26 cellular contexts compared by ENCODE assay signal in the genomic region with DNA sequence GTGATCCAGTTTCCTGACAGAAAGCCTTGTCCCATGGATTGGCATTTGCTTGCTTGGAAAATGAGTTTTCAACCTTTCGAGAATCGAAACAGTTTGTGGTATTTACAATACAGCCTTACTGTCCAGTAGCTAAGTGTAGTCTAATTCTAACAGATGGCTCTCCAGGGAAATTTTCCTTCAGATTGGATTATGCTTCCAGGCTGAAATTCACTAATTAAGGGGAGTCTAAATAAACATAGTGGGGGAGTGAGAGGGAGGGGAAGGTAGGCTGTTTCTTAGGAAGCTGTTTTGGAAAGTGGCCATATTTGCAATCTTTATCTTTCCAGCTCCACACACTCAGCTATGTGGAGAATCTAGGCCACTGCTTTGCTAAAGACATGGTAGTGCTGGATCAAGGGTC.
"Had no signal": no experiment of that assay in that cellular context is flagged by ENCODE, and none has a peak within 500 bp of the region (broad histone marks: within the 10 kb centered on the region; RNA-seq: fewer than 3 reads in every experiment).

No MANE protein-coding gene starts in this region.

- H3K27me3 ChIP-seq: adrenal gland, body of pancreas, esophagus squamous epithelium, pancreas, vagina had no signal

- H3K27ac ChIP-seq: adrenal gland, body of pancreas, esophagus squamous epithelium, pancreas, prostate gland, skin epidermis, thoracic aorta, vagina had no signal

- FAIRE-seq: frontal cortex, islet of Langerhans, pancreas had no signal

- H3K9me3 ChIP-seq: adrenal gland, body of pancreas, esophagus squamous epithelium, pancreas, prostate gland, thoracic aorta, vagina had no signal

- H3K4me1 Mint-ChIP-seq: activated naive CD8-positive, alpha-beta T cell treated with anti-CD3 and anti-CD28 coated beads for 36 hours; naive thymus-derived CD4-positive, alpha-beta T cell; stimulated activated effector memory CD8-positive, alpha-beta T cell treated with anti-CD3 and anti-CD28 coated beads, Interleukin-12 subunit alpha, Interleukin-12 subunit beta, amount 100 ng/mL, for 72 hours had no signal

- ATAC-seq: body of pancreas; naive thymus-derived CD4-positive, alpha-beta T cell; pancreas; sciatic nerve; stimulated activated effector memory CD8-positive, alpha-beta T cell treated with anti-CD3 and anti-CD28 coated beads, Interleukin-12 subunit alpha, Interleukin-12 subunit beta, amount 100 ng/mL, for 72 hours had no signal

- H3K27ac Mint-ChIP-seq: activated naive CD4-positive, alpha-beta T cell treated with anti-CD3 and anti-CD28 coated beads for 36 hours; activated naive CD8-positive, alpha-beta T cell treated with anti-CD3 and anti-CD28 coated beads for 36 hours; activated T-helper 1 cell treated with anti-CD3 and anti-CD28 coated beads, Interleukin-12 subunit alpha, Interleukin-12 subunit beta, Interleukin-2, Interleukin-4 antibody, amounts not matched to agents 30 ng/mL and 10 ng/mL and 1 ng/mL, durations not matched to agents 14 hours and 24 hours and 36 hours; naive thymus-derived CD4-positive, alpha-beta T cell; stimulated activated effector memory CD8-positive, alpha-beta T cell treated with anti-CD3 and anti-CD28 coated beads, Interleukin-12 subunit alpha, Interleukin-12 subunit beta, amount 100 ng/mL, for 72 hours; stimulated activated naive CD8-positive, alpha-beta T cell treated with anti-CD3 and anti-CD28 coated beads, Interleukin-15, Interleukin-2, amounts not matched to agents 100 ng/mL and 50 ng/mL, for 24 hours had no signal

- H3K4me1 ChIP-seq: adrenal gland, body of pancreas, esophagus squamous epithelium, pancreas, prostate gland, vagina had no signal

- H3K4me3 Mint-ChIP-seq: activated naive CD4-positive, alpha-beta T cell treated with anti-CD3 and anti-CD28 coated beads for 36 hours; activated naive CD8-positive, alpha-beta T cell treated with anti-CD3 and anti-CD28 coated beads for 36 hours; activated T-helper 1 cell treated with anti-CD3 and anti-CD28 coated beads, Interleukin-12 subunit alpha, Interleukin-12 subunit beta, Interleukin-2, Interleukin-4 antibody, amounts not matched to agents 30 ng/mL and 10 ng/mL and 1 ng/mL, durations not matched to agents 14 hours and 24 hours and 36 hours; naive thymus-derived CD4-positive, alpha-beta T cell; stimulated activated effector memory CD8-positive, alpha-beta T cell treated with anti-CD3 and anti-CD28 coated beads, Interleukin-12 subunit alpha, Interleukin-12 subunit beta, amount 100 ng/mL, for 72 hours; stimulated activated naive CD8-positive, alpha-beta T cell treated with anti-CD3 and anti-CD28 coated beads, Interleukin-15, Interleukin-2, amounts not matched to agents 100 ng/mL and 50 ng/mL, for 24 hours had no signal

- H3K4me3 ChIP-seq: adrenal gland, body of pancreas, esophagus squamous epithelium, pancreas, prostate gland, skin epidermis, thoracic aorta, vagina had no signal

- H3K9me3 Mint-ChIP-seq: activated naive CD4-positive, alpha-beta T cell treated with anti-CD3 and anti-CD28 coated beads for 36 hours; activated naive CD8-positive, alpha-beta T cell treated with anti-CD3 and anti-CD28 coated beads for 36 hours; activated T-helper 1 cell treated with anti-CD3 and anti-CD28 coated beads, Interleukin-12 subunit alpha, Interleukin-12 subunit beta, Interleukin-2, Interleukin-4 antibody, amounts not matched to agents 30 ng/mL and 10 ng/mL and 1 ng/mL, durations not matched to agents 14 hours and 24 hours and 36 hours; stimulated activated effector memory CD8-positive, alpha-beta T cell treated with anti-CD3 and anti-CD28 coated beads, Interleukin-12 subunit alpha, Interleukin-12 subunit beta, amount 100 ng/mL, for 72 hours; stimulated activated naive CD8-positive, alpha-beta T cell treated with anti-CD3 and anti-CD28 coated beads, Interleukin-15, Interleukin-2, amounts not matched to agents 100 ng/mL and 50 ng/mL, for 24 hours had no signal

- DNase-seq: activated CD4-positive, alpha-beta T cell treated with anti-CD3 and anti-CD28 coated beads for 4 hours; activated CD4-positive, alpha-beta T cell treated with anti-CD3 and anti-CD28 coated beads, Interleukin-2, amount 50 U/mL, for 4 hours; activated CD8-positive, alpha-beta memory T cell treated with anti-CD3 and anti-CD28 coated beads for 24 hours; activated effector memory CD4-positive, alpha-beta T cell treated with anti-CD3 and anti-CD28 coated beads, Interleukin-2, amount 50 U/mL, for 16 hours; activated naive CD4-positive, alpha-beta T cell treated with anti-CD3 and anti-CD28 coated beads for 36 hours; activated naive CD8-positive, alpha-beta T cell treated with anti-CD3 and anti-CD28 coated beads for 36 hours; adrenal gland; aorta; body of pancreas; esophagus squamous epithelium; midbrain; naive thymus-derived CD4-positive, alpha-beta T cell; pancreas; retina; stimulated activated CD4-positive, alpha-beta T cell treated with anti-CD3 and anti-CD28 coated beads, Interleukin-4, amount 100 ng/mL, for 24 hours; T-helper 1 cell had no signal

- H3K36me3 ChIP-seq: adrenal gland, esophagus squamous epithelium, pancreas, prostate gland, thoracic aorta, vagina had no signal

- H3K36me3 Mint-ChIP-seq: activated naive CD8-positive, alpha-beta T cell treated with anti-CD3 and anti-CD28 coated beads for 36 hours; naive thymus-derived CD4-positive, alpha-beta T cell; stimulated activated effector memory CD8-positive, alpha-beta T cell treated with anti-CD3 and anti-CD28 coated beads, Interleukin-12 subunit alpha, Interleukin-12 subunit beta, amount 100 ng/mL, for 72 hours had no signal
